ENCODE assay signal across 8 cellular contexts in the genomic region with DNA sequence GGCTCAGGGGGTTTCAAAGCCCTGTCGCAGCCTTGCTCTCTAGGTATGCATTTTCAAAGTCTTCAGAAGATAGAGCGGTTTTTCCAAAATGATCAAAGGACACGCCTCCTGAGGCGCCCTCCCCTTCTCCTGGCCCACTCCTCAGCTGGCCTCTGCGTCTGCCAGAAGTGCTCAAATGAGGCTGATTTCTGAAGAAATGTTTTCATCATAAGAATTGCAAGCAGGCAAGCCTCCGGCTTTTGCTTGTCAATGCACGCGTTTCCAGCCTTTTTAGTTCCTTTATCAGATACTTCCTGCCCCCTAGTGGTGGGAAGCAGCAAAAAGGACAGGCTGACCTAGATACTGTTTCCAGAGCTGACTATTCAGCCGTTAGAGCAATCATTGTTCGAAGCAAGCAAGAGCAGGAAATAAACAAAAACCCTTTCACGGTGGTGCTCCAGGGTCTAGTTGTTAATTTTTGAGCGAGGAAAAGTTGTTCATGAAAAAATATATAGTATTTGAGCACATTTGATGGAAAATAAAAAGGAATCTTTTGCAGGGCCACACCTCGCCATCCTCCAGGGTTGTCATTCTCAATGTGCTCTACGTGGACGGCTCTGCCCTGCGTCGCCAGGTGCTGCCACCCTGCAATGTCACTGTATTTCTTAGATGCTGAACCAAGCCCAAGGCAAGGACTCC.
DNase-seq lines count a peak whose midpoint lies in the region; ATAC-seq and TF ChIP-seq lines count a peak whose summit lies in the region.

No MANE protein-coding gene starts in this region.

- ATAC-seq in GM18909 (IDR thresholded peaks at IDR 0.05; ENCODE audit: poor library complexity, unreplicated experiment), result peak; percentile 98
- peak; percentile 91 for ATAC-seq in HG03280 (IDR thresholded peaks at IDR 0.05; ENCODE audit: unreplicated experiment)

- peak; percentile 85 for DNase-seq in AG10803 (ENCODE audit: low read depth)
- DNase-seq in NCI-H226, result peak; percentile 69
- DNase-seq in activated CD4-positive, CD25-positive, alpha-beta regulatory T cell (lab: John Stamatoyannopoulos, UW), result peak; percentile 41 to 67 (median 64)
- peak; percentile 85 for DNase-seq in central memory CD4-positive, alpha-beta T cell
- DNase-seq in islet precursor cell, result peak; percentile 89
- peak; percentile 48 to 64 for DNase-seq in stimulated activated CD4-positive, alpha-beta T cell treated with anti-CD3 and anti-CD28 coated beads, Interleukin-1b, Interleukin-23, amount 100 ng/mL, for 1 hour (ENCODE audit: low read depth in 2 of 2)

- peak overlapping the region; percentile 20; the same call in 1 of the 2 replicates for H3K4me3 ChIP-seq in AG10803 (ENCODE audit: low read length)

- TF ChIP-seq CTCF in AG10803 (conservative IDR thresholded peaks at IDR 0.05; ENCODE audit: low read length), result peak; percentile 90

Comparison
In these comparisons a context has a peak if more than half of its experiments do, and no peak if none do; other contexts are left out.
1. Peak in every context shown above with its lines: DNase-seq, ATAC-seq and H3K4me3 ChIP-seq.